Comparison of ENCODE assay signal across 18 cellular contexts in the genomic region with DNA sequence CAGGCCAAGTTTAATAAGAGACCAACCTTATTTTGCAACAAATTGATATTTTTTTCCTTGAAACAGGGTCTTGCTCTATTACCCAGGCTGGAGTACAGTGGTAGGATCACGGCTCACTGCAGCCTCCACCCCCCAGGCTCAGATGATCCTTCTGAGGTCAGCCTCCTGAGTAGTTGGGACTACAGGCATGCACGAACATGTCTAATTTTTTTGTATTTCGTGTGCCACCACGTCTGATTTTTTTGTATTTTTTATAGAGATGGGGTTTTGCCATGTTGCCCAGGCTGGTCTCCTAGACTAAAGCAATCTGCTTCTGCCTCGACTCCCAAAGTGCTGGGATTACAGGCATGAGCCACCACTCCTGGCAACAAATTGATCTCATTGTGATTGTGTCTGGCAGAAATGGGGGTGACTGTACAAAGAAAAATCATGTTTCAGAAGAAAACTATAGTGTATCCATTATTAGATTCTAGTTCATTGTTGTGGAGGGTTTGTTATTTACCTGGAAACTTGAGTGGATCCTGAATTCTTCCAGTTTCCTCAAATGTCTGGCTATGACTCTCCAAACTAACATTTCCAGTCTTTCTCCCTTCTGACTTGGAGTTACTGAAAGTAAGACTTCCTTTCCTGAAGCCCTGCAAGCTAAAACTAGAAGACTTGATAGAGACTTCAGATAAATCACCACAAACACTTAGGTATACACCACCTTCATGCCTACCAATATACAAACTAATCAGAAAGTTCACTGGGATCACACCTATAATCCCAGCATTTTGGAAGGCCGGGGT.
"Had no signal": no experiment of that assay in that cellular context is flagged by ENCODE, and none has a peak within 500 bp of the region (broad histone marks: within the 10 kb centered on the region; RNA-seq: fewer than 3 reads in every experiment).

No MANE protein-coding gene starts in this region.

- H3K27me3 ChIP-seq: gastrocnemius medialis, heart right ventricle, left lung, uterus had no signal

- H3K27ac Mint-ChIP-seq: activated CD4-positive, alpha-beta T cell treated with anti-CD3 and anti-CD28 coated beads for 36 hours; activated CD8-positive, alpha-beta T cell treated with anti-CD3 and anti-CD28 coated beads, Interleukin-2, amount 10 ng/mL, durations not matched to agents 7 days and 5 days; activated naive CD4-positive, alpha-beta T cell treated with anti-CD3 and anti-CD28 coated beads for 36 hours; activated T-helper 1 cell treated with anti-CD3 and anti-CD28 coated beads, Interleukin-12 subunit alpha, Interleukin-12 subunit beta, Interleukin-2, Interleukin-4 antibody, amounts not matched to agents 30 ng/mL and 10 ng/mL and 1 ng/mL, durations not matched to agents 14 hours and 24 hours and 36 hours; nephron progenitor cell; stimulated activated naive CD8-positive, alpha-beta T cell treated with anti-CD3 and anti-CD28 coated beads, Interleukin-15, Interleukin-2, amounts not matched to agents 100 ng/mL and 50 ng/mL, for 24 hours had no signal

- H3K36me3 ChIP-seq: gastrocnemius medialis, heart right ventricle, left lung, thoracic aorta, uterus had no signal

- H3K9me3 ChIP-seq: gastrocnemius medialis, heart right ventricle, left lung, thoracic aorta, uterus had no signal

- H3K4me3 ChIP-seq: gastrocnemius medialis, heart right ventricle, left lung, thoracic aorta, uterus had no signal

- H3K27me3 Mint-ChIP-seq: activated CD4-positive, alpha-beta T cell treated with anti-CD3 and anti-CD28 coated beads for 36 hours; central memory CD8-positive, alpha-beta T cell; stimulated activated naive CD8-positive, alpha-beta T cell treated with anti-CD3 and anti-CD28 coated beads, Interleukin-15, Interleukin-2, amounts not matched to agents 100 ng/mL and 50 ng/mL, for 24 hours had no signal

- H3K4me3 Mint-ChIP-seq: activated CD4-positive, alpha-beta T cell treated with anti-CD3 and anti-CD28 coated beads for 36 hours; activated CD8-positive, alpha-beta T cell treated with anti-CD3 and anti-CD28 coated beads, Interleukin-2, amount 10 ng/mL, durations not matched to agents 7 days and 5 days; activated naive CD4-positive, alpha-beta T cell treated with anti-CD3 and anti-CD28 coated beads for 36 hours; activated T-helper 1 cell treated with anti-CD3 and anti-CD28 coated beads, Interleukin-12 subunit alpha, Interleukin-12 subunit beta, Interleukin-2, Interleukin-4 antibody, amounts not matched to agents 30 ng/mL and 10 ng/mL and 1 ng/mL, durations not matched to agents 14 hours and 24 hours and 36 hours; central memory CD8-positive, alpha-beta T cell; nephron progenitor cell; stimulated activated naive CD8-positive, alpha-beta T cell treated with anti-CD3 and anti-CD28 coated beads, Interleukin-15, Interleukin-2, amounts not matched to agents 100 ng/mL and 50 ng/mL, for 24 hours had no signal

- H3K4me1 Mint-ChIP-seq: activated CD4-positive, alpha-beta T cell treated with anti-CD3 and anti-CD28 coated beads for 36 hours had no signal

- H3K27ac ChIP-seq: gastrocnemius medialis, heart right ventricle, left lung, thoracic aorta, uterus had no signal

- H3K4me1 ChIP-seq: gastrocnemius medialis, left lung, uterus had no signal

- H3K9me3 Mint-ChIP-seq: activated naive CD4-positive, alpha-beta T cell treated with anti-CD3 and anti-CD28 coated beads for 36 hours; activated T-helper 1 cell treated with anti-CD3 and anti-CD28 coated beads, Interleukin-12 subunit alpha, Interleukin-12 subunit beta, Interleukin-2, Interleukin-4 antibody, amounts not matched to agents 30 ng/mL and 10 ng/mL and 1 ng/mL, durations not matched to agents 14 hours and 24 hours and 36 hours; central memory CD8-positive, alpha-beta T cell; nephron progenitor cell; stimulated activated naive CD8-positive, alpha-beta T cell treated with anti-CD3 and anti-CD28 coated beads, Interleukin-15, Interleukin-2, amounts not matched to agents 100 ng/mL and 50 ng/mL, for 24 hours had no signal

- DNase-seq: activated CD4-positive, alpha-beta T cell treated with anti-CD3 and anti-CD28 coated beads for 36 hours; activated CD8-positive, alpha-beta T cell treated with anti-CD3 and anti-CD28 coated beads, Interleukin-2, amount 10 ng/mL, durations not matched to agents 7 days and 5 days; activated naive CD4-positive, alpha-beta T cell treated with anti-CD3 and anti-CD28 coated beads for 36 hours; cortex of kidney; effector memory CD4-positive, alpha-beta T cell; gastrocnemius medialis; heart right ventricle; mesendoderm; nephron progenitor cell; stimulated activated CD4-positive, alpha-beta T cell treated with anti-CD3 and anti-CD28 coated beads, Interleukin-15, amount 100 ng/mL, for 24 hours; stimulated activated CD4-positive, alpha-beta T cell treated with anti-CD3 and anti-CD28 coated beads, Interleukin-4, amount 100 ng/mL, for 24 hours; T-helper 9 cell; uterus had no signal
